In genomic region chr4:6781561-6781960, GRCh38 we compare ENCODE assay signal across 9 cellular contexts. TPM values are rescaled to one million over a fixed set of nuclear protein-coding genes. Genes with fewer than 3 reads are reported as not detected.
DNase-seq lines count a peak whose midpoint lies in the region; ATAC-seq, FAIRE-seq and TF ChIP-seq lines count a peak whose summit lies in the region.
"Had no signal": no experiment of that assay in that cellular context is flagged by ENCODE, and none has a peak within 500 bp of the region (broad histone marks: within the 10 kb centered on the region; RNA-seq: fewer than 3 reads in every experiment).

No MANE protein-coding gene starts in this region.

- peaks cover 11% of the 10 kb centered on the region for H3F3A ChIP-seq in GM23248 (ENCODE audit: insufficient read depth)

- H3K4me1 ChIP-seq in GM23248 (ENCODE audit: insufficient read depth) = peaks cover 9% of the 10 kb centered on the region
- H3K4me1 ChIP-seq in SJSA1 (replicated peaks) = peaks cover 9% of the 10 kb centered on the region; the same call in 1 of the 2 replicates
- H3K4me1 ChIP-seq in gastroesophageal sphincter = peaks cover 0 to 37% (median 4%) of the 10 kb centered on the region in 3 donors
- H3K4me1 ChIP-seq in sigmoid colon = peaks cover 0 to 36% (median 17%) of the 10 kb centered on the region in 4 donors

- ATAC-seq in gastroesophageal sphincter = no peak
- no peak for ATAC-seq in GM18870 (IDR thresholded peaks at IDR 0.05; ENCODE audit: unreplicated experiment)
- ATAC-seq in HG02981 (IDR thresholded peaks at IDR 0.05; ENCODE audit: unreplicated experiment) = no peak

- H3K27me3 ChIP-seq in GM23248 (replicated peaks; ENCODE audit: insufficient read depth) = no peaks in the 10 kb centered on the region
- no peaks in the 10 kb centered on the region for H3K27me3 ChIP-seq in SJSA1 (replicated peaks)
- no peaks in the 10 kb centered on the region for H3K27me3 ChIP-seq in gastroesophageal sphincter
- no peaks in the 10 kb centered on the region for H3K27me3 ChIP-seq in sigmoid colon

- H3K9me3 ChIP-seq in GM23248 (ENCODE audit: low read depth) = no peaks in the 10 kb centered on the region
- no peaks in the 10 kb centered on the region for H3K9me3 ChIP-seq in SJSA1 (replicated peaks)
- no peaks in the 10 kb centered on the region for H3K9me3 ChIP-seq in gastroesophageal sphincter
- H3K9me3 ChIP-seq in sigmoid colon = no peaks in the 10 kb centered on the region

- TF ChIP-seq CTCF in gastroesophageal sphincter (IDR thresholded peaks at IDR 0.05) = no peak
- TF ChIP-seq CTCF in sigmoid colon (IDR thresholded peaks at IDR 0.05) = no peak

- H3K4me3 ChIP-seq in GM23248 = peak overlapping the region; percentile 98
- H3K4me3 ChIP-seq in SJSA1 = peak overlapping the region; percentile 93; the same call in 1 of the 2 replicates
- peak overlapping the region in 1 of 2 donors; percentile 68 for H3K4me3 ChIP-seq in gastroesophageal sphincter
- H3K4me3 ChIP-seq in sigmoid colon = peak overlapping the region; percentile 62 to 100 (median 98)

- TF ChIP-seq POLR2A in gastroesophageal sphincter (IDR thresholded peaks at IDR 0.05) (no peak), sigmoid colon (IDR thresholded peaks at IDR 0.05) (no peak)

- H3K36me3 ChIP-seq in GM23248 (ENCODE audit: low read depth) (0 out of 2 replicates have a peak, but pooled peaks cover 2% of the 10 kb centered on the region), SJSA1 (peaks cover 13% of the 10 kb centered on the region; the same call in 1 of the 2 replicates), gastroesophageal sphincter (peaks cover 0 to 3% of the 10 kb centered on the region in 2 donors), sigmoid colon (no peaks in the 10 kb centered on the region)

- WGBS in GM23248 (ENCODE audit: low coverage in 1 of 2, low lambda C conversion rate in 2 of 2, missing lambda C conversion rate in 2 of 2), 2 experiments = 75 to 76% methylated on average over 6 of the region's 6 CpGs
- 78 to 85% methylated on average over 5 to 6 of the region's 6 CpGs for WGBS in gastroesophageal sphincter (ENCODE audit: low coverage in 1 of 2), 2 donors
- WGBS in sigmoid colon, 2 donors = 68 to 87% methylated on average over 6 of the region's 6 CpGs

- TF ChIP-seq EP300 in gastroesophageal sphincter (IDR thresholded peaks at IDR 0.05) (no peak), sigmoid colon (IDR thresholded peaks at IDR 0.05) (no peak)

- peaks cover 23% of the 10 kb centered on the region; the same call in 1 of the 2 replicates for H4K20me1 ChIP-seq in GM23248 (ENCODE audit: insufficient read depth)

- H2AFZ ChIP-seq in GM23248 = 0 out of 2 replicates have a peak overlapping the region, but pooled peaks have one; percentile 91

- DNase-seq in GM23248 (no peak), SJSA1 (ENCODE audit: low read depth in 1 of 2, low spot score in 2 of 2) (no peak), sigmoid colon (no peak), RCC 7860 (ENCODE audit: low spot score) (no peak), COLO829 (ENCODE audit: low spot score) (no peak)
- DNase-seq: activated CD4-positive, alpha-beta T cell treated with anti-CD3 and anti-CD28 coated beads, Interleukin-2, amount 50 U/mL, for 1 hour had no signal

- H3K9me2 ChIP-seq in GM23248 (ENCODE audit: insufficient read depth) = no peaks in the 10 kb centered on the region

- H3K4me2 ChIP-seq in GM23248 (ENCODE audit: unreplicated experiment) = peak overlapping the region; percentile 89

- intact Hi-C loops in sigmoid colon (cut with DNase I) = loop anchor here (5.0 to 10.0 kb wide), 5 partner anchors 91 to 507 kb away; partner anchors contain the start of genes MRFAP1 and TADA2B

- peak overlapping the region; percentile 98 for H3K9ac ChIP-seq in GM23248

- no peak for FAIRE-seq in RCC 7860 (lab: Jason Lieb, UNC)

- peaks cover 34% of the 10 kb centered on the region for H3K79me2 ChIP-seq in GM23248 (ENCODE audit: insufficient read depth)

- in situ Hi-C loops in GM23248 (cut with MboI) = no loop called here

- no peak overlapping the region for H3K27ac ChIP-seq in GM23248
- H3K27ac ChIP-seq in SJSA1 = no peak overlapping the region
- H3K27ac ChIP-seq in gastroesophageal sphincter = peak overlapping the region in 3 of 4 donors; percentile 98 to 100 (median 100)
- H3K27ac ChIP-seq in sigmoid colon = peak overlapping the region; percentile 100

RNA-seq across cellular contexts. Expression of gene KIAA0232, which starts 1.0 kb away (rescaled TPM):
- total RNA-seq in GM23248 (2014; rRNA removed; shearing (Covaris generic)) = 20.6 and 32.6 TPM in 2 replicates
- 20.7 and 21.7 TPM in 2 replicates for polyA plus RNA-seq in GM23248 (2016; fragmentation: Nextera tagmentation; extraction: Ambion mirVana)
- 7.7 and 19.8 TPM in 2 replicates for total RNA-seq in SJSA1 (2014; rRNA removed; shearing (Covaris generic))
- total RNA-seq in gastroesophageal sphincter = 10 to 100 TPM; 39.4 to 66.6 (median 47.1) TPM
- 10 to 100 TPM; 23.8 to 67.9 (median 46.2) TPM for total RNA-seq in sigmoid colon
- 10 to 100 TPM in 1 of 3 donors, 1 to 10 TPM in 2; 7.8 to 15.5 (median 9.7) TPM for polyA plus RNA-seq in sigmoid colon

Comparison
In these comparisons a context has a peak if more than half of its experiments do, and no peak if none do; other contexts are left out.
1. H3K27ac ChIP-seq: peak in gastroesophageal sphincter (3 of 4) and sigmoid colon (4 of 4); none in GM23248 (single experiment) and SJSA1 (single experiment).